ENCODE assay signal across 8 cellular contexts in genomic region chr3:9810846-9811245, GRCh38. TPM values are rescaled to one million over a fixed set of nuclear protein-coding genes. Genes with fewer than 3 reads are reported as not detected.
A peak's percentile ranks its signal among the peaks of the same experiment; 100 is the strongest.
DNase-seq lines count a peak whose midpoint lies in the region; ATAC-seq and TF ChIP-seq lines count a peak whose summit lies in the region.

No MANE protein-coding gene starts in this region.

- DNase-seq in RWPE1 (ENCODE audit: low spot score) (no peak), esophagus muscularis mucosa (ENCODE audit: extremely low spot score) (no peak), ovary (no peak), NCI-H2227 treated with DMSO at 0.1 percent for 48 hours (lab: John Stamatoyannopoulos, UW) (no peak), NCI-H446 treated with DMSO at 0.1 percent for 48 hours (lab: John Stamatoyannopoulos, UW) (no peak), omental fat pad (ENCODE audit: low spot score) (no peak)

- no peaks in the 10 kb centered on the region for H3K27me3 ChIP-seq in BLaER1 treated with 17β-estradiol and CSF1 and Interleukin-3, amounts not matched to agents 10 nM and 100 nM
- H3K27me3 ChIP-seq in esophagus muscularis mucosa (no peaks in the 10 kb centered on the region), ovary (no peaks in the 10 kb centered on the region)

- no peak for ATAC-seq in HG02852 (IDR thresholded peaks at IDR 0.05; ENCODE audit: unreplicated experiment)
- no peak for ATAC-seq in omental fat pad (ENCODE audit: low FRiP score)

- WGBS in esophagus muscularis mucosa, result 56% methylated on average over 10 of the region's 10 CpGs
- WGBS in ovary, 3 donors, result 43 to 54% (median 51%) methylated on average over 10 of the region's 10 CpGs

- POLR2A ChIA-PET in RWPE1 (lab: Yijun Ruan, JAX; ENCODE audit: low non-redundant PET), result no interaction called here

- H3K9me3 ChIP-seq in BLaER1 treated with 17β-estradiol and CSF1 and Interleukin-3, amounts not matched to agents 10 nM and 100 nM (replicated peaks in 1 of 11), result no peaks in the 10 kb centered on the region
- H3K9me3 ChIP-seq in esophagus muscularis mucosa (no peaks in the 10 kb centered on the region), ovary (no peaks in the 10 kb centered on the region)

- no peak for TF ChIP-seq EP300 in esophagus muscularis mucosa (IDR thresholded peaks at IDR 0.05)
- TF ChIP-seq EP300 in ovary (IDR thresholded peaks at IDR 0.05), result no peak

- CTCF ChIA-PET in RWPE1 (lab: Yijun Ruan, JAX), result no interaction called here

- peak overlapping the region; percentile 84 to 95 (median 91) for H3K4me2 ChIP-seq in BLaER1 treated with 17β-estradiol and CSF1 and Interleukin-3, amounts not matched to agents 10 nM and 100 nM

- TF ChIP-seq CTCF in RWPE1 (conservative IDR thresholded peaks at IDR 0.05; ENCODE audit: low read depth) (no peak), esophagus muscularis mucosa (IDR thresholded peaks at IDR 0.05) (no peak), ovary (IDR thresholded peaks at IDR 0.05) (no peak), omental fat pad (IDR thresholded peaks at IDR 0.05) (no peak)

- H3K4me3 ChIP-seq in BLaER1 treated with 17β-estradiol and CSF1 and Interleukin-3, amounts not matched to agents 10 nM and 100 nM, result peak overlapping the region in 7 of 10 experiments; percentile 59 to 76 (median 68); a peak in 10 of 20 replicates
- peak overlapping the region; percentile 69 to 89 (median 80) for H3K4me3 ChIP-seq in esophagus muscularis mucosa
- H3K4me3 ChIP-seq in ovary, result peak overlapping the region; percentile 65

- TF ChIP-seq POLR2A in esophagus muscularis mucosa (IDR thresholded peaks at IDR 0.05; ENCODE audit: low read depth) (no peak), ovary (IDR thresholded peaks at IDR 0.05) (no peak)

- H4K20me1 ChIP-seq in BLaER1 treated with 17β-estradiol and CSF1 and Interleukin-3, amounts not matched to agents 10 nM and 100 nM, result peaks cover 0 to 36% (median 21%) of the 10 kb centered on the region in 11 experiments; a peak in 19 of 22 replicates

- peak overlapping the region in 10 of 11 experiments; percentile 78 to 92 (median 88); a peak in 19 of 22 replicates for H3K9ac ChIP-seq in BLaER1 treated with 17β-estradiol and CSF1 and Interleukin-3, amounts not matched to agents 10 nM and 100 nM

- peaks cover 31 to 51% (median 44%) of the 10 kb centered on the region in 10 experiments for H3K4me1 ChIP-seq in BLaER1 treated with 17β-estradiol and CSF1 and Interleukin-3, amounts not matched to agents 10 nM and 100 nM
- H3K4me1 ChIP-seq in esophagus muscularis mucosa (peaks cover 18 to 27% (median 24%) of the 10 kb centered on the region in 4 donors), ovary (ENCODE audit: insufficient read depth) (peaks cover 8% of the 10 kb centered on the region)

- H3K27ac ChIP-seq in BLaER1 treated with 17β-estradiol and CSF1 and Interleukin-3, amounts not matched to agents 10 nM and 100 nM, result peak overlapping the region in 3 of 11 experiments; percentile 71 to 91 (median 91); a peak in 3 of 22 replicates
- H3K27ac ChIP-seq in RWPE1, result peak overlapping the region; percentile 89
- peak overlapping the region; percentile 92 to 99 (median 96) for H3K27ac ChIP-seq in esophagus muscularis mucosa (replicated peaks in 1 of 4)
- H3K27ac ChIP-seq in ovary, result peak overlapping the region; percentile 54 to 92

- H3K36me3 ChIP-seq in BLaER1 treated with 17β-estradiol and CSF1 and Interleukin-3, amounts not matched to agents 10 nM and 100 nM, result peaks cover 22 to 63% (median 38%) of the 10 kb centered on the region in 11 experiments
- peaks cover 9 to 48% (median 29%) of the 10 kb centered on the region in 4 donors for H3K36me3 ChIP-seq in esophagus muscularis mucosa
- H3K36me3 ChIP-seq in ovary, result no peaks in the 10 kb centered on the region

- intact Hi-C loops in esophagus muscularis mucosa (cut with DNase I), result no loop called here
- intact Hi-C loops in ovary (cut with DNase I), result no loop called here

RNA-seq across cellular contexts. Expression of gene TTLL3, which starts 0.8 kb away (rescaled TPM):
- 10 to 100 TPM; 15.5 to 56.5 (median 25.6) TPM for total RNA-seq in esophagus muscularis mucosa
- total RNA-seq in ovary, result 10 to 100 TPM; 53.4 to 94.4 (median 65.1) TPM
- 10 to 100 TPM; 43.0 to 62.0 TPM for polyA plus RNA-seq in ovary
- total RNA-seq in omental fat pad, result 10 to 100 TPM; 40.4 to 91.1 (median 54.7) TPM

RNA-seq across cellular contexts. Expression of gene ARPC4, which starts 18.0 kb away (rescaled TPM):
- total RNA-seq in esophagus muscularis mucosa, result 100 to 1,000 TPM; 129 to 191 (median 164) TPM
- 100 to 1,000 TPM in 3 of 7 donors, 10 to 100 TPM in 4; 58.3 to 123 (median 85.1) TPM for total RNA-seq in ovary
- polyA plus RNA-seq in ovary, result 100 to 1,000 TPM in 1 of 2 donors, 10 to 100 TPM in 1; 75.2 to 189 TPM
- 100 to 1,000 TPM in 3 of 4 donors, 10 to 100 TPM in 1; 99.0 to 141 (median 122) TPM for total RNA-seq in omental fat pad

RNA-seq across cellular contexts. Expression of gene TADA3, which starts 18.6 kb away (rescaled TPM):
- total RNA-seq in esophagus muscularis mucosa, result 10 to 100 TPM; 64.4 to 80.9 (median 74.6) TPM
- 10 to 100 TPM; 49.4 to 77.9 (median 67.4) TPM for total RNA-seq in ovary
- 10 to 100 TPM; 45.5 to 49.5 TPM for polyA plus RNA-seq in ovary
- total RNA-seq in omental fat pad, result 10 to 100 TPM; 45.0 to 61.1 (median 52.2) TPM

RNA-seq across cellular contexts. Expression of gene RPUSD3, which starts 33.0 kb away (rescaled TPM):
- 10 to 100 TPM; 33.0 to 48.1 (median 45.0) TPM for total RNA-seq in esophagus muscularis mucosa
- 10 to 100 TPM; 23.3 to 32.2 (median 26.9) TPM for total RNA-seq in ovary
- 10 to 100 TPM; 19.4 to 21.5 TPM for polyA plus RNA-seq in ovary
- 10 to 100 TPM; 18.4 to 44.9 (median 35.4) TPM for total RNA-seq in omental fat pad

RNA-seq across cellular contexts. Expression of gene CAMK1, which starts 41.1 kb away (rescaled TPM):
- total RNA-seq in esophagus muscularis mucosa (10 to 100 TPM; 53.6 to 78.9 (median 70.2) TPM), ovary (10 to 100 TPM; 38.4 to 67.3 (median 48.4) TPM), omental fat pad (100 to 1,000 TPM in 1 of 4 donors, 10 to 100 TPM in 3; 50.9 to 180 (median 77.6) TPM)
- polyA plus RNA-seq in ovary, result 10 to 100 TPM; 34.8 to 38.7 TPM
